In genomic region chr6:138594749-138595148, GRCh38 we compare ENCODE assay signal across 2 cellular contexts.
TF ChIP-seq lines count a peak whose summit lies in the region.

No MANE protein-coding gene starts in this region.

TF ChIP-seq in GM23338, 12 proteins besides CTCF, POLR2A, EP300 and RAD21 (continued from another document):
- TF ChIP-seq ZNF462 (CRISPR knock-in tag; IDR thresholded peaks at IDR 0.05), result no peak
- no peak for TF ChIP-seq NANOG (IDR thresholded peaks at IDR 0.05; ENCODE audit: borderline replicate concordance)
- TF ChIP-seq REST (IDR thresholded peaks at IDR 0.05; ENCODE audit: unreplicated experiment), result no peak
- TF ChIP-seq ZNF114 (CRISPR knock-in tag; IDR thresholded peaks at IDR 0.05), result no peak

TF ChIP-seq in endothelial cell of umbilical vein, 7 proteins besides CTCF, POLR2A, EP300 and RAD21 (continued from another document):
- no peak for TF ChIP-seq POLR2AphosphoS5 (IDR thresholded peaks at IDR 0.05; ENCODE audit: insufficient read depth, low read depth, low read length)
- TF ChIP-seq MAX (IDR thresholded peaks at IDR 0.05; ENCODE audit: insufficient read depth, insufficient read length), result no peak
- TF ChIP-seq GATA2 (IDR thresholded peaks at IDR 0.05; ENCODE audit: insufficient read depth, insufficient read length, low read depth, low read length), result no peak
- TF ChIP-seq JUN (IDR thresholded peaks at IDR 0.05; ENCODE audit: borderline replicate concordance, insufficient read depth, insufficient read length, low read depth), result no peak
- no peak for TF ChIP-seq EZH2 (IDR thresholded peaks at IDR 0.05; ENCODE audit: borderline replicate concordance, low read depth, low read length, severe bottlenecking)
